13 cellular contexts compared by ENCODE assay signal in genomic region chrX:29662101-29662500, GRCh38.
DNase-seq lines count a peak whose midpoint lies in the region; ATAC-seq lines count a peak whose summit lies in the region.
"Had no signal": no experiment of that assay in that cellular context is flagged by ENCODE, and none has a peak within 500 bp of the region (broad histone marks: within the 10 kb centered on the region; RNA-seq: fewer than 3 reads in every experiment).

No MANE protein-coding gene starts in this region.

- H3K27ac ChIP-seq in cingulate gyrus (ENCODE audit: low read depth, low read length) = peak overlapping the region; percentile 13

- ATAC-seq in HG03342 (IDR thresholded peaks at IDR 0.05; ENCODE audit: unreplicated experiment) (no peak), GM21447 (IDR thresholded peaks at IDR 0.05; ENCODE audit: unreplicated experiment) (no peak), HG02798 (IDR thresholded peaks at IDR 0.05; ENCODE audit: poor library complexity, unreplicated experiment) (no peak)

- DNase-seq in GM04503 (ENCODE audit: low read depth) (peak; percentile 17), MV-4-11 (lab: John Stamatoyannopoulos, UW) (peak; percentile 1), myocyte (ENCODE audit: low read depth) (peak; percentile 6), occipital lobe (lab: John Stamatoyannopoulos, UW) (no peak)
- DNase-seq: activated CD8-positive, alpha-beta memory T cell treated with anti-CD3 and anti-CD28 coated beads for 24 hours; NCI-H1105 treated with DMSO at 0.1 percent for 48 hours; retina; RPMI8226; stimulated activated CD8-positive, alpha-beta memory T cell treated with anti-CD3 and anti-CD28 coated beads, Interleukin-4, amount 100 ng/mL, for 48 hours had no signal
